Comparison of ENCODE assay signal across 19 cellular contexts in genomic region chr10:31188792-31189406, GRCh38.
DNase-seq lines count a peak whose midpoint lies in the region; ATAC-seq, FAIRE-seq and TF ChIP-seq lines count a peak whose summit lies in the region.
"Had no signal": no experiment of that assay in that cellular context is flagged by ENCODE, and none has a peak within 500 bp of the region (broad histone marks: within the 10 kb centered on the region; RNA-seq: fewer than 3 reads in every experiment).

No MANE protein-coding gene starts in this region.

- in situ Hi-C loops in HepG2 (cut with HindIII; ENCODE audit: extremely low pct_ligation_motif_present, low pct_unique_long_range_greater_than_20kb): no loop called here

- ATAC-seq in HepG2: no peak
- no peak for ATAC-seq in right lobe of liver
- no peak for ATAC-seq in GM18907 (IDR thresholded peaks at IDR 0.05; ENCODE audit: unreplicated experiment)

- TF ChIP-seq EP300 in HepG2 (IDR thresholded peaks at IDR 0.05; ENCODE audit: low read depth in 2 of 2, low read length in 2 of 2) (no peak), HepG2 (CRISPR knock-in tag; IDR thresholded peaks at IDR 0.05; ENCODE audit: borderline replicate concordance) (no peak)

- no peak overlapping the region for H3K27ac ChIP-seq in HepG2 (ENCODE audit: extremely low read length, insufficient read depth, low read length)
- no peak overlapping the region for H3K27ac ChIP-seq in right lobe of liver
- H3K27ac ChIP-seq: C4-2B, Peyer's patch had no signal

- no peaks in the 10 kb centered on the region for H3K79me2 ChIP-seq in HepG2 (ENCODE audit: insufficient read depth, low read length)

- H2AFZ ChIP-seq in HepG2 (ENCODE audit: low read length): no peak overlapping the region

- H3K4me2 ChIP-seq in HepG2 (ENCODE audit: low read depth, low read length): no peak overlapping the region

- POLR2A ChIA-PET in HepG2 (lab: Yijun Ruan, JAX): no interaction called here

- no peaks in the 10 kb centered on the region for H3K36me3 ChIP-seq in HepG2 (replicated peaks in 1 of 2; ENCODE audit: control insufficient read depth in 1 of 2, insufficient read depth in 2 of 2, low read length in 2 of 2)
- H3K36me3 ChIP-seq in right lobe of liver: no peaks in the 10 kb centered on the region
- H3K36me3 ChIP-seq: Peyer's patch had no signal

- DNase-seq in HepG2 (ENCODE audit: low spot score) (no peak), right lobe of liver (no peak), amniotic epithelial cell (ENCODE audit: low read depth) (peak; percentile 13), fibroblast of peridontal ligament (ENCODE audit: extremely low read depth) (peak; percentile 48), stromal cell of bone marrow (ENCODE audit: low read depth) (peak; percentile 18), lower leg skin (ENCODE audit: low spot score in 2 of 2) (no peak)
- no peak for DNase-seq in activated T-cell treated with anti-CD3 and anti-CD28 coated beads, Interleukin-2, amount 50 U/mL, for 48 hours
- DNase-seq: 8988T, DMS153, Kasumi-1, NCI-H1417, NCI-H1930, NCI-H510A treated with DMSO at 0.1 percent for 48 hours, Peyer's patch, SHP77 had no signal

- TF ChIP-seq CTCF in HepG2 (CRISPR knock-in tag; IDR thresholded peaks at IDR 0.05) (no peak), right lobe of liver (IDR thresholded peaks at IDR 0.05) (no peak), lower leg skin (IDR thresholded peaks at IDR 0.05) (no peak)

- TF ChIP-seq POLR2A in HepG2 (IDR thresholded peaks at IDR 0.05; ENCODE audit: insufficient read depth in 1 of 2, low read depth in 2 of 2, low read length in 2 of 2) (no peak), right lobe of liver (IDR thresholded peaks at IDR 0.05) (no peak), lower leg skin (IDR thresholded peaks at IDR 0.05) (no peak)

- no peak for TF ChIP-seq RAD21 in HepG2 (CRISPR knock-in tag; IDR thresholded peaks at IDR 0.05)

- no peak for FAIRE-seq in HepG2 (lab: Jason Lieb, UNC)
- FAIRE-seq: G401.6, H1 had no signal

- intact Hi-C loops in HepG2 (cut with micrococcal nuclease; ENCODE audit: unreplicated experiment) (no loop called here), right lobe of liver (cut with DNase I) (no loop called here), lower leg skin (cut with DNase I; ENCODE audit: low total_unique reads) (no loop called here)

- no peaks in the 10 kb centered on the region for H4K20me1 ChIP-seq in HepG2 (ENCODE audit: insufficient read depth, low read length)

- no peak overlapping the region for H3K9ac ChIP-seq in HepG2 (ENCODE audit: insufficient read depth, low read depth, low read length)

- H3K9me3 ChIP-seq in HepG2 (ENCODE audit: low read length): no peaks in the 10 kb centered on the region
- H3K9me3 ChIP-seq in right lobe of liver: no peaks in the 10 kb centered on the region
- H3K9me3 ChIP-seq: Peyer's patch had no signal

- no TSS peak for BruUV-seq in HepG2 (replicated peaks; lab: Mats Ljungman, UMichigan)

- whole genome bisulfite sequencing in HepG2 (ENCODE audit: low lambda C conversion rate): 19% methylated on average over 4 of the region's 4 CpGs
- 78% methylated on average over 4 of the region's 4 CpGs for WGBS in right lobe of liver (ENCODE audit: insufficient coverage, low coverage, low lambda C conversion rate, missing lambda C conversion rate)
- WGBS in lower leg skin, 2 donors: 72 to 74% methylated on average over 4 of the region's 4 CpGs

- H3K27me3 ChIP-seq in HepG2 (ENCODE audit: control insufficient read depth in 1 of 2, insufficient read depth in 2 of 2, low read length in 2 of 2) (peaks cover 0 to 9% of the 10 kb centered on the region in 2 experiments; a peak in 1 of 5 replicates), right lobe of liver (no peaks in the 10 kb centered on the region)
- H3K27me3 ChIP-seq: Peyer's patch had no signal

- H3K4me3 ChIP-seq in HepG2 (replicated peaks in 1 of 3; ENCODE audit: insufficient read depth in 1 of 3, low read depth in 2 of 3, low read length in 3 of 3) (no peak overlapping the region), right lobe of liver (no peak overlapping the region), lower leg skin (ENCODE audit: low read depth, poor library complexity, severe bottlenecking) (no peak overlapping the region)
- H3K4me3 ChIP-seq: Peyer's patch had no signal

- H3K4me1 ChIP-seq in HepG2 (ENCODE audit: insufficient read depth, low read length) (no peaks in the 10 kb centered on the region), right lobe of liver (no peaks in the 10 kb centered on the region)
- H3K4me1 ChIP-seq: Peyer's patch had no signal

- CTCF ChIA-PET in HepG2 (lab: Yijun Ruan, JAX; ENCODE audit: low intra/inter-chr PET ratio, low total read pairs): no interaction called here

TF ChIP-seq in HepG2, 621 proteins besides CTCF, POLR2A, EP300 and RAD21:
- TF ChIP-seq ATF7 (IDR thresholded peaks at IDR 0.05) (peak; percentile 82), ATF7 (CRISPR knock-in tag; IDR thresholded peaks at IDR 0.05) (no peak), KDM5B (CRISPR knock-in tag; IDR thresholded peaks at IDR 0.05; ENCODE audit: borderline replicate concordance) (no peak)

Comparison
In these comparisons a context has a peak if more than half of its experiments do, and no peak if none do; other contexts are left out.
1. DNase-seq: peak in amniotic epithelial cell (single experiment), fibroblast of peridontal ligament (single experiment) and stromal cell of bone marrow (single experiment); none in HepG2 (single experiment), right lobe of liver (0 of 3), activated T-cell treated with anti-CD3 and anti-CD28 coated beads, Interleukin-2, amount 50 U/mL, for 48 hours (0 of 2) and lower leg skin (0 of 2).